Comparison of ENCODE assay signal across 24 cellular contexts in the genomic region with DNA sequence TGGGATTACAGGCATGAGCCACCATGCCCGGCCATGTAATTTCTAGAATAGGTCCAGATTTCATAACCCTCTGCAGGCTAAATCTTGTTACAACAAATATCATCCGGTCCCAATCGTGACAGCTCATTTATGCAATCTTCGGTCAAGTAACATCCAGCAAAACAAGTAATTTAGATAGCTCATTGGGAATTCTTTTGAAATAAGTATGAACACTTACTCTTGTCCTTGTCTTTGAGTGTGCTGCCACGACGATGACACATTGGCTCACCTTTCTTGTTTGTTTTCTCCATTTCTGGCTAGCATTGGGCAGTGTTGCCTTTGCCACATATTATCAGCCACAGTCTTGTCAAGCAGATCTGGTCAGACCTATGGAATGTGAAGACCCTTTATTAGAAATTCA.
A peak's percentile ranks its signal among the peaks of the same experiment; 100 is the strongest.
DNase-seq lines count a peak whose midpoint lies in the region; ATAC-seq and TF ChIP-seq lines count a peak whose summit lies in the region.
"Had no signal": no experiment of that assay in that cellular context is flagged by ENCODE, and none has a peak within 500 bp of the region (broad histone marks: within the 10 kb centered on the region; RNA-seq: fewer than 3 reads in every experiment).

No MANE protein-coding gene starts in this region.

- peaks cover 48% of the 10 kb centered on the region for H3K4me1 ChIP-seq in PC-9 (replicated peaks; ENCODE audit: insufficient read depth)
- no peaks in the 10 kb centered on the region for H3K4me1 ChIP-seq in uterus
- no peaks in the 10 kb centered on the region for H3K4me1 ChIP-seq in heart right ventricle
- H3K4me1 ChIP-seq: ascending aorta, tibial nerve had no signal

- no peak overlapping the region for H2AFZ ChIP-seq in PC-9

- no peaks in the 10 kb centered on the region for H4K20me1 ChIP-seq in PC-9 (ENCODE audit: insufficient read depth)

- BruUV-seq in PC-9 (replicated peaks; lab: Mats Ljungman, UMichigan) = no TSS peak

- TF ChIP-seq CTCF in PC-9 (conservative IDR thresholded peaks at IDR 0.05) (no peak), uterus (IDR thresholded peaks at IDR 0.05) (no peak), heart right ventricle (IDR thresholded peaks at IDR 0.05) (no peak)

- POLR2A ChIA-PET in PC-9 (lab: Charles Lee; ENCODE audit: unreplicated experiment) = interaction anchor here (0.5 kb wide), 1 partner anchor 109 kb away, joined by 5 read pairs; no protein-coding TSS in a partner anchor

- H3F3A ChIP-seq in PC-9 (ENCODE audit: insufficient read depth, low read depth) = peaks cover 23% of the 10 kb centered on the region

- H3K36me3 ChIP-seq in PC-9 (ENCODE audit: low read depth) (no peaks in the 10 kb centered on the region), uterus (no peaks in the 10 kb centered on the region), heart right ventricle (no peaks in the 10 kb centered on the region)
- H3K36me3 ChIP-seq: ascending aorta, tibial nerve had no signal

- H3K9me3 ChIP-seq in PC-9 (ENCODE audit: insufficient read depth, low read depth) (no peaks in the 10 kb centered on the region), uterus (no peaks in the 10 kb centered on the region), heart right ventricle (no peaks in the 10 kb centered on the region)
- H3K9me3 ChIP-seq: ascending aorta, tibial nerve had no signal

- H3K4me2 ChIP-seq in PC-9 = peak overlapping the region; percentile 44

- no peaks in the 10 kb centered on the region for H3K79me2 ChIP-seq in PC-9 (ENCODE audit: low read depth)

- H3K4me3 ChIP-seq in PC-9 = no peak overlapping the region
- no peak overlapping the region for H3K4me3 ChIP-seq in uterus
- H3K4me3 ChIP-seq in heart right ventricle = no peak overlapping the region
- H3K4me3 ChIP-seq: ascending aorta, SK-N-MC, skin epidermis, tibial nerve had no signal

- WGBS in heart right ventricle, 2 donors = 92 to 94% methylated on average over 6 of the region's 6 CpGs

- H3K27me3 ChIP-seq in PC-9 (ENCODE audit: insufficient read depth, low read depth) = no peaks in the 10 kb centered on the region
- no peaks in the 10 kb centered on the region for H3K27me3 ChIP-seq in uterus
- H3K27me3 ChIP-seq in heart right ventricle = peaks cover 0 to 27% (median 0%) of the 10 kb centered on the region in 7 donors
- H3K27me3 ChIP-seq: ascending aorta had no signal

- ATAC-seq in heart right ventricle = no peak
- ATAC-seq: activated CD8-positive, alpha-beta T cell treated with anti-CD3 and anti-CD28 coated beads for 36 hours; left lobe of liver; natural killer cell; stimulated activated naive CD8-positive, alpha-beta T cell treated with anti-CD3 and anti-CD28 coated beads, Interleukin-15, amount 100 ng/mL, for 72 hours had no signal

- no peak for TF ChIP-seq POLR2A in uterus (IDR thresholded peaks at IDR 0.05)

- H3K9me2 ChIP-seq in PC-9 (ENCODE audit: insufficient read depth) = no peaks in the 10 kb centered on the region

- peak in 1 of 2 experiments; percentile 87 for DNase-seq in PC-9
- DNase-seq in epithelial cell of prostate (ENCODE audit: low read depth, low spot score) = no peak
- peak; percentile 51 for DNase-seq in kidney tubule cell (ENCODE audit: low spot score)
- DNase-seq in uterus = no peak
- no peak for DNase-seq in heart right ventricle
- DNase-seq in activated naive CD4-positive, alpha-beta T cell treated with anti-CD3 and anti-CD28 coated beads, Interleukin-2, amount 50 U/mL, for 16 hours = no peak
- DNase-seq in mesenteric fat pad (ENCODE audit: low spot score) = no peak
- DNase-seq: activated CD8-positive, alpha-beta T cell treated with anti-CD3 and anti-CD28 coated beads for 36 hours; activated naive CD8-positive, alpha-beta T cell treated with anti-CD3 and anti-CD28 coated beads for 36 hours; hippocampal formation; KBM-7; midbrain; MM.1S; natural killer cell; NCI-H1417 treated with DMSO at 0.1 percent for 48 hours; NCI-H345; NCI-H82; stimulated activated CD8-positive, alpha-beta memory T cell treated with anti-CD3 and anti-CD28 coated beads, Interleukin-4, amount 100 ng/mL, for 48 hours; stimulated activated naive CD8-positive, alpha-beta T cell treated with anti-CD3 and anti-CD28 coated beads, Interleukin-15, amount 100 ng/mL, for 72 hours had no signal

- H3K27ac ChIP-seq in PC-9 (peak overlapping the region; percentile 79), epithelial cell of prostate (peak overlapping the region; percentile 97), uterus (peak overlapping the region; percentile 46 to 59), heart right ventricle (no peak overlapping the region)
- H3K27ac ChIP-seq: ascending aorta, SK-N-MC, tibial nerve had no signal

- intact Hi-C loops in PC-9 (cut with micrococcal nuclease; ENCODE audit: unreplicated experiment) = no loop called here
- intact Hi-C loops in uterus (cut with DNase I; ENCODE audit: low total_unique reads) = no loop called here
- intact Hi-C loops in heart right ventricle (cut with DNase I) = no loop called here

- CTCF ChIA-PET in PC-9 (lab: Charles Lee) = no interaction called here

Comparison
In these comparisons a context has a peak if more than half of its experiments do, and no peak if none do; other contexts are left out.
1. H3K27ac ChIP-seq: peak in PC-9 (single experiment), epithelial cell of prostate (single experiment) and uterus (2 of 2); none in heart right ventricle (0 of 10).